ENCODE assay signal across 8 cellular contexts in genomic region chr16:70454221-70455034, GRCh38. TPM values are rescaled to one million over a fixed set of nuclear protein-coding genes. Genes with fewer than 3 reads are reported as not detected.
DNase-seq lines count a peak whose midpoint lies in the region; ATAC-seq and TF ChIP-seq lines count a peak whose summit lies in the region.

Gene FCSK, plus strand, starts transcription at chr16:70454595. Its CDS starts 8,596 bp downstream, at chr16:70463191.

- H3K9me3 Mint-ChIP-seq in endothelial cell (ENCODE audit: unreplicated experiment) = no peaks in the 10 kb centered on the region

- DNase-seq in AG09309 (ENCODE audit: low read depth) (no peak), NCI-H774 (lab: John Stamatoyannopoulos, UW) (peak; percentile 51), endothelial cell (ENCODE audit: low spot score) (peak; percentile 84), midbrain (lab: John Stamatoyannopoulos, UW) (peak; percentile 69)
- peak in 2 of 3 experiments; percentile 49 to 52 for DNase-seq in activated CD8-positive, alpha-beta memory T cell treated with anti-CD3 and anti-CD28 coated beads for 48 hours (ENCODE audit: low read depth in 2 of 3, low spot score in 2 of 3)
- DNase-seq in stimulated activated CD8-positive, alpha-beta memory T cell treated with anti-CD3 and anti-CD28 coated beads, Interleukin-2, amount 100 ng/mL, for 1 hour (ENCODE audit: low read depth in 2 of 2) = peak; percentile 37 to 46

- ATAC-seq in GM18870 (IDR thresholded peaks at IDR 0.05; ENCODE audit: unreplicated experiment) (peak; percentile 59), HG03108 (IDR thresholded peaks at IDR 0.05; ENCODE audit: unreplicated experiment) (peak; percentile 83)

- peak within 1 kb of the TSS; percentile 88 for H3K27ac Mint-ChIP-seq in endothelial cell (ENCODE audit: unreplicated experiment)

- peak within 1 kb of the TSS; percentile 85 for H3K4me3 ChIP-seq in AG09309 (ENCODE audit: control insufficient read depth, low read depth, low read length)

- peak within 1 kb of the TSS; percentile 94 for H3K4me3 Mint-ChIP-seq in endothelial cell (ENCODE audit: unreplicated experiment)

- H3K4me1 Mint-ChIP-seq in endothelial cell (ENCODE audit: unreplicated experiment) = peaks cover 6% of the 10 kb centered on the region

- H3K27me3 Mint-ChIP-seq in endothelial cell (ENCODE audit: unreplicated experiment) = peaks cover 3% of the 10 kb centered on the region

- H3K36me3 Mint-ChIP-seq in endothelial cell (ENCODE audit: low read depth, unreplicated experiment) = no peaks in the 10 kb centered on the region

- TF ChIP-seq CTCF in AG09309 (IDR thresholded peaks at IDR 0.05; ENCODE audit: control insufficient read depth, insufficient read depth, low read depth, low read length, missing control alignments) (no peak), endothelial cell (IDR thresholded peaks at IDR 0.05; ENCODE audit: unreplicated experiment) (no peak)

RNA-seq across cellular contexts. Expression of gene FCSK, which starts in this region (rescaled TPM):
- 14.7 TPM for total RNA-seq in endothelial cell (ENCODE audit: unreplicated experiment)
